ENCODE assay signal across 8 cellular contexts in the genomic region with DNA sequence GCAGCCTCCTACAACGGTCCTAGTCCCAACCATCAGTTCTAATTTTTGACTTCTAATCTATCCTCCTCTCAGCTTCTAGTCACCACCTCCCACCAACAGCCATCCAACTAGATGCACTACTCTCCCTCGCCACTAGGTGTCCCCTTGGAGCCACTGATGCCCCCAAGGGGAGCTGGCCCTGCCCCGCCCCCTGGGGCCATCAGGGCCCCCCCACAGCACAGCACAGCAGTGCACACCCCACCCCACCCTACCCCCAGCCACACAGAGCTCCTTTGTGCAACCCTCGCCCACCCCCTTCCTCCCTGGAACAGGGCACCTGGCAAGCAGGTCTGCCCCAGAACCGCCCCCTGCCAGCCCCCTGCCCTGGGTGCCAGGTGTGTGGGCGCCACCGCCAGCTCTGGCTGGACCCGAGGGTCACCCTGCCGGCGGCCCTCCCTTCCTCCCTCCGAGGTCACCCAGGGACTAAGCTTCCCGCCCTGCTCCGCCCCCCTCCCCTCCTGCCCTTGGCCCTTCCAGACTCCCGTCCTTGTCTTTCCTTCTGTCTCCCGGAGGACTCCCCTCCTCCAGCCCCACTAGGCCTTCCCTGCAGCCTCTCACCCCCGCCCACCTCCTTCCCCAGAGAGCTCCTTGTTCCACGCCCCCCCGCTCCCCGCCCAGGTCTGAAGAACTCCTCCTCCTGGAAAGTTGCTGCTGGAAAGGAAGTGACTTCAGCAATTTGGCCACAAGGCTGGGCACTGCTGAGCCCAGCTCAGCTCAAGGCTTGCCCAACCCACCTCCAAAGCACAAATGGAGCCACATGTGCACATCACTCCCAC. TPM values are rescaled to one million over a fixed set of nuclear protein-coding genes. Genes with fewer than 3 reads are reported as not detected.
DNase-seq lines count a peak whose midpoint lies in the region; ATAC-seq and TF ChIP-seq lines count a peak whose summit lies in the region.

No MANE protein-coding gene starts in this region.

- no peak overlapping the region for H2AFZ ChIP-seq in OCI-LY3 (ENCODE audit: low read depth, low read length)

- peak overlapping the region in 9 of 11 experiments; percentile 63 to 76 (median 71); a peak in 17 of 22 replicates for H3K9ac ChIP-seq in BLaER1 treated with 17β-estradiol and CSF1 and Interleukin-3, amounts not matched to agents 10 nM and 100 nM
- peak overlapping the region; percentile 43; the same call in 1 of the 2 replicates for H3K9ac ChIP-seq in OCI-LY3 (ENCODE audit: low read length)

- TF ChIP-seq CTCF in OCI-LY3 (IDR thresholded peaks at IDR 0.05; ENCODE audit: low read depth, low read length), result peak; percentile 63
- TF ChIP-seq CTCF in esophagus squamous epithelium (IDR thresholded peaks at IDR 0.05), result peak; percentile 82 to 98 (median 92)

- peaks cover 18 to 63% (median 37%) of the 10 kb centered on the region in 11 experiments for H3K36me3 ChIP-seq in BLaER1 treated with 17β-estradiol and CSF1 and Interleukin-3, amounts not matched to agents 10 nM and 100 nM
- H3K36me3 ChIP-seq in HAP-1 (replicated peaks) (no peaks in the 10 kb centered on the region; the same call in 1 of the 2 replicates), OCI-LY3 (replicated peaks; ENCODE audit: low read depth, low read length) (no peaks in the 10 kb centered on the region), esophagus squamous epithelium (peaks cover 6 to 56% (median 19%) of the 10 kb centered on the region in 3 donors)

- H3K4me3 ChIP-seq in BLaER1 treated with 17β-estradiol and CSF1 and Interleukin-3, amounts not matched to agents 10 nM and 100 nM, result peak overlapping the region in 7 of 10 experiments; percentile 6 to 60 (median 40); a peak in 8 of 20 replicates
- H3K4me3 ChIP-seq in HAP-1 (no peak overlapping the region), OCI-LY3 (ENCODE audit: low read length) (no peak overlapping the region), esophagus squamous epithelium (peak overlapping the region in 3 of 4 donors; percentile 10 to 53 (median 20))

- peak overlapping the region; percentile 80 to 98 (median 91) for H3K4me2 ChIP-seq in BLaER1 treated with 17β-estradiol and CSF1 and Interleukin-3, amounts not matched to agents 10 nM and 100 nM
- H3K4me2 ChIP-seq in OCI-LY3 (ENCODE audit: low read length), result peak overlapping the region; percentile 68

- H3K27ac ChIP-seq in BLaER1 treated with 17β-estradiol and CSF1 and Interleukin-3, amounts not matched to agents 10 nM and 100 nM, result peak overlapping the region in 10 of 11 experiments; percentile 45 to 90 (median 82); a peak in 19 of 22 replicates
- H3K27ac ChIP-seq in OCI-LY3 (ENCODE audit: low read length), result no peak overlapping the region
- H3K27ac ChIP-seq in esophagus squamous epithelium, result peak overlapping the region; percentile 82 to 96 (median 94)

- H3K4me1 ChIP-seq in BLaER1 treated with 17β-estradiol and CSF1 and Interleukin-3, amounts not matched to agents 10 nM and 100 nM, result peaks cover 58 to 91% (median 83%) of the 10 kb centered on the region in 10 experiments
- peaks cover 3% of the 10 kb centered on the region for H3K4me1 ChIP-seq in HAP-1
- H3K4me1 ChIP-seq in OCI-LY3 (ENCODE audit: low read length), result peaks cover 14% of the 10 kb centered on the region
- H3K4me1 ChIP-seq in esophagus squamous epithelium, result peaks cover 67 to 87% (median 69%) of the 10 kb centered on the region in 3 donors

- no peaks in the 10 kb centered on the region for H3K79me2 ChIP-seq in OCI-LY3 (ENCODE audit: low read length)

- intact Hi-C loops in esophagus squamous epithelium (cut with DNase I), result loop anchor here (5.0 kb wide), 1 partner anchor 45 kb away; a partner anchor contains a TSS

- 5 to 13% methylated on average over 3 to 4 of the region's 19 CpGs for WGBS in esophagus squamous epithelium, 2 donors

- H3K9me3 ChIP-seq in BLaER1 treated with 17β-estradiol and CSF1 and Interleukin-3, amounts not matched to agents 10 nM and 100 nM (replicated peaks in 1 of 11), result no peaks in the 10 kb centered on the region
- H3K9me3 ChIP-seq in HAP-1 (no peaks in the 10 kb centered on the region), OCI-LY3 (ENCODE audit: insufficient read depth, low read length) (no peaks in the 10 kb centered on the region), esophagus squamous epithelium (no peaks in the 10 kb centered on the region)

- peaks cover 46 to 65% (median 47%) of the 10 kb centered on the region in 11 experiments for H4K20me1 ChIP-seq in BLaER1 treated with 17β-estradiol and CSF1 and Interleukin-3, amounts not matched to agents 10 nM and 100 nM
- no peaks in the 10 kb centered on the region for H4K20me1 ChIP-seq in OCI-LY3 (ENCODE audit: insufficient read depth, low read length)

- no peak for TF ChIP-seq POLR2A in esophagus squamous epithelium (IDR thresholded peaks at IDR 0.05)

- ATAC-seq in GM19035 (IDR thresholded peaks at IDR 0.05; ENCODE audit: unreplicated experiment), result no peak

- in situ Hi-C loops in HAP-1 (cut with MboI; ENCODE audit: low sequenced_read_pairs), result no loop called here

- no peaks in the 10 kb centered on the region for H3K27me3 ChIP-seq in BLaER1 treated with 17β-estradiol and CSF1 and Interleukin-3, amounts not matched to agents 10 nM and 100 nM
- no peaks in the 10 kb centered on the region for H3K27me3 ChIP-seq in HAP-1 (ENCODE audit: low read depth)
- H3K27me3 ChIP-seq in OCI-LY3 (ENCODE audit: low read depth, low read length), result no peaks in the 10 kb centered on the region
- no peaks in the 10 kb centered on the region for H3K27me3 ChIP-seq in esophagus squamous epithelium

- DNase-seq in HAP-1 (ENCODE audit: low spot score in 2 of 2), result peak; percentile 62 to 93
- DNase-seq in activated T-cell treated with anti-CD3 and anti-CD28 coated beads, Interleukin-2, amount 50 U/mL, for 1 hour, result peak; percentile 72
- DNase-seq in esophagus squamous epithelium (lab: John Stamatoyannopoulos, UW), result peak; percentile 54
- DNase-seq in myocyte (ENCODE audit: low read depth), result peak; percentile 94
- peak; percentile 43 to 64 for DNase-seq in stimulated activated CD8-positive, alpha-beta memory T cell treated with anti-CD3 and anti-CD28 coated beads, Interleukin-7, amount 100 ng/mL, for 1 hour (ENCODE audit: low read depth in 2 of 2)

RNA-seq across cellular contexts. Expression of a gene that starts 47.0 kb away (rescaled TPM):
- total RNA-seq in esophagus squamous epithelium (100 to 1,000 TPM in 1 of 4 donors, 10 to 100 TPM in 3; 22.2 to 112 (median 30.6) TPM), myocyte (46.6 and 55.3 TPM in 2 replicates)
- polyA plus RNA-seq in myocyte (2012), result 67.3 TPM

Comparison
In these comparisons a context has a peak if more than half of its experiments do, and no peak if none do; other contexts are left out.
1. H3K4me3 ChIP-seq: peak in BLaER1 treated with 17β-estradiol and CSF1 and Interleukin-3, amounts not matched to agents 10 nM and 100 nM (7 of 10) and esophagus squamous epithelium (3 of 4); none in HAP-1 (single experiment) and OCI-LY3 (single experiment).
2. Peak in every context shown above with its lines, with median percentiles within 50 percentile points of each other: DNase-seq.